Comparison of ENCODE assay signal across 8 cellular contexts in genomic region chr7:105141068-105141467, GRCh38.
DNase-seq lines count a peak whose midpoint lies in the region; ATAC-seq and TF ChIP-seq lines count a peak whose summit lies in the region.

No MANE protein-coding gene starts in this region.

- H3K27ac ChIP-seq in HCT116 (ENCODE audit: low read depth, low read length) (no peak overlapping the region), SU-DHL-6 (ENCODE audit: low read depth, low read length) (no peak overlapping the region), Peyer's patch (no peak overlapping the region), spleen (no peak overlapping the region)

- TF ChIP-seq POLR2A in HCT116 (IDR thresholded peaks at IDR 0.05; ENCODE audit: borderline replicate concordance, extremely low read depth, insufficient read depth, insufficient read length): no peak
- TF ChIP-seq POLR2A in Peyer's patch (IDR thresholded peaks at IDR 0.05): no peak
- no peak for TF ChIP-seq POLR2A in spleen (IDR thresholded peaks at IDR 0.05)

- CTCF ChIA-PET in HCT116 (lab: Charles Lee): interaction anchor here (1.0 kb wide), 1 partner anchor 298 kb away, joined by 3 read pairs; no protein-coding TSS in a partner anchor

- peak; percentile 71 for TF ChIP-seq CTCF in AG10803 (conservative IDR thresholded peaks at IDR 0.05; ENCODE audit: low read length)
- peak; percentile 27 to 45 (median 40); a peak in 3 of 6 replicates for TF ChIP-seq CTCF in HCT116 (IDR thresholded peaks at IDR 0.05 in 2 of 3, conservative IDR thresholded peaks at IDR 0.05 in 1 of 3; ENCODE audit: borderline replicate concordance in 1 of 3, insufficient read depth in 1 of 3, low read depth in 2 of 3, low read length in 2 of 3)
- TF ChIP-seq CTCF in SU-DHL-6 (IDR thresholded peaks at IDR 0.05; ENCODE audit: insufficient read depth, low read length, poor library complexity, severe bottlenecking): peak; percentile 25
- TF ChIP-seq CTCF in Peyer's patch (IDR thresholded peaks at IDR 0.05): peak in 2 of 6 experiments; percentile 14 to 23
- no peak for TF ChIP-seq CTCF in spleen (IDR thresholded peaks at IDR 0.05 in 8 of 11, conservative IDR thresholded peaks at IDR 0.05 in 3 of 11)

- intact Hi-C loops in HCT116 (cut with micrococcal nuclease) (loop anchor here (2.0 kb wide), 1 partner anchor 196 kb away; no protein-coding TSS in a partner anchor), spleen (cut with DNase I; ENCODE audit: low total_unique reads) (no loop called here)

- H3K27me3 ChIP-seq in HCT116 (ENCODE audit: insufficient read depth, low read length) (no peaks in the 10 kb centered on the region), SU-DHL-6 (ENCODE audit: low read length) (no peaks in the 10 kb centered on the region), Peyer's patch (no peaks in the 10 kb centered on the region), spleen (replicated peaks in 1 of 7) (no peaks in the 10 kb centered on the region)

- H3K4me1 ChIP-seq in HCT116 (ENCODE audit: control insufficient read depth in 1 of 2, insufficient read depth in 2 of 2, low read length in 2 of 2): peaks cover 0 to 9% of the 10 kb centered on the region in 2 experiments; a peak in 1 of 4 replicates
- H3K4me1 ChIP-seq in Peyer's patch: no peaks in the 10 kb centered on the region
- H3K4me1 ChIP-seq in spleen: no peaks in the 10 kb centered on the region

- no peaks in the 10 kb centered on the region for H3K9me2 ChIP-seq in HCT116 (ENCODE audit: insufficient read depth)
- H3K9me2 ChIP-seq in SU-DHL-6 (replicated peaks; ENCODE audit: insufficient read depth, low read length): no peaks in the 10 kb centered on the region

- RAD21 ChIA-PET in HCT116 (lab: Charles Lee; ENCODE audit: low non-redundant PET in 1 of 2, low total read pairs in 2 of 2, uncharacterized antibody in 2 of 2, unreplicated experiment in 2 of 2): no interaction called here

- H2AFZ ChIP-seq in HCT116 (ENCODE audit: low read depth, low read length, poor library complexity, severe bottlenecking) (no peak overlapping the region), SU-DHL-6 (ENCODE audit: low read depth, low read length, severe bottlenecking) (no peak overlapping the region)

- ATAC-seq in HCT116: peak; percentile 79

- 0 out of 4 replicates have a peak, but pooled peaks cover 0 to 5% of the 10 kb centered on the region in 2 experiments for H3K36me3 ChIP-seq in HCT116 (ENCODE audit: control insufficient read depth in 1 of 2, insufficient read depth in 2 of 2, low read length in 2 of 2)
- peaks cover 3% of the 10 kb centered on the region; the same call in 1 of the 2 replicates for H3K36me3 ChIP-seq in SU-DHL-6 (ENCODE audit: low read length)
- peaks cover 0 to 36% (median 0%) of the 10 kb centered on the region in 3 donors for H3K36me3 ChIP-seq in Peyer's patch
- H3K36me3 ChIP-seq in spleen: peaks cover 0 to 100% (median 24%) of the 10 kb centered on the region in 6 donors

- H3K9ac ChIP-seq in HCT116 (ENCODE audit: low read length): no peak overlapping the region
- no peak overlapping the region for H3K9ac ChIP-seq in SU-DHL-6 (ENCODE audit: low read length)

- POLR2A ChIA-PET in HCT116 (lab: Charles Lee): no interaction called here

- H3K4me3 ChIP-seq in AG10803 (ENCODE audit: low read length): no peak overlapping the region
- no peak overlapping the region for H3K4me3 ChIP-seq in HCT116 (replicated peaks in 1 of 2; ENCODE audit: low read depth in 1 of 2, low read length in 2 of 2)
- H3K4me3 ChIP-seq in SU-DHL-6 (ENCODE audit: insufficient read depth, low read length, poor library complexity, severe bottlenecking): no peak overlapping the region
- H3K4me3 ChIP-seq in Peyer's patch: no peak overlapping the region
- H3K4me3 ChIP-seq in spleen: no peak overlapping the region

- H3K4me2 ChIP-seq in HCT116 (ENCODE audit: low read length) (no peak overlapping the region), SU-DHL-6 (ENCODE audit: low read depth, low read length, poor library complexity, severe bottlenecking) (no peak overlapping the region)

- H3F3A ChIP-seq in SU-DHL-6 (ENCODE audit: insufficient read depth): no peaks in the 10 kb centered on the region

- H4K20me1 ChIP-seq in HCT116 (ENCODE audit: insufficient read depth) (no peaks in the 10 kb centered on the region), SU-DHL-6 (ENCODE audit: low read depth, low read length) (no peaks in the 10 kb centered on the region)

- DNase-seq in AG10803 (ENCODE audit: low read depth) (peak; percentile 58), HCT116 (ENCODE audit: low read depth, low spot score) (peak; percentile 8), inferior parietal cortex (ENCODE audit: extremely low spot score) (peak; percentile 57), Peyer's patch (no peak), spleen (no peak)
- no peak for DNase-seq in effector CD4-positive, alpha-beta T cell
- no peak for DNase-seq in NK-92 treated with Interleukin-12 subunit alpha and Interleukin-12 subunit beta, amount 100 ng/mL, for 24 hours (lab: John Stamatoyannopoulos, UW)

- no TSS peak for BruUV-seq in HCT116 (replicated peaks; lab: Mats Ljungman, UMichigan)

- peak; percentile 53 for TF ChIP-seq RAD21 in HCT116 (IDR thresholded peaks at IDR 0.05; ENCODE audit: low read depth)

- H3K9me3 ChIP-seq in HCT116 (ENCODE audit: control insufficient read depth in 1 of 2, insufficient read depth in 1 of 2, low read depth in 1 of 2, low read length in 2 of 2) (no peaks in the 10 kb centered on the region), SU-DHL-6 (ENCODE audit: insufficient read depth, low read length) (no peaks in the 10 kb centered on the region), Peyer's patch (no peaks in the 10 kb centered on the region), spleen (no peaks in the 10 kb centered on the region)

- H3K79me2 ChIP-seq in HCT116 (ENCODE audit: insufficient read depth, low read length): no peaks in the 10 kb centered on the region; the same call in 1 of the 2 replicates
- H3K79me2 ChIP-seq in SU-DHL-6 (ENCODE audit: insufficient read depth, low read length): no peaks in the 10 kb centered on the region

- 79 to 92% (median 89%) methylated on average over 6 of the region's 6 CpGs for WGBS in spleen, 5 donors

TF ChIP-seq in HCT116, 20 proteins besides CTCF, POLR2A, EP300 and RAD21 (continues in another document):
- TF ChIP-seq JUND (IDR thresholded peaks at IDR 0.05) (no peak), SP1 (IDR thresholded peaks at IDR 0.05; ENCODE audit: low read depth) (no peak), REST (IDR thresholded peaks at IDR 0.05; ENCODE audit: low read depth) (no peak), POLR2AphosphoS5 (IDR thresholded peaks at IDR 0.05; ENCODE audit: low read depth, low read length) (no peak), YY1 (IDR thresholded peaks at IDR 0.05; ENCODE audit: extremely low read depth, insufficient replicate concordance, low read depth, low read length) (no peak), ZNF274 (IDR thresholded peaks at IDR 0.05; ENCODE audit: low read depth, low read length) (no peak), ELF1 (IDR thresholded peaks at IDR 0.05; ENCODE audit: borderline replicate concordance, low read depth) (no peak), CEBPB (IDR thresholded peaks at IDR 0.05; ENCODE audit: low read depth) (no peak), SRF (IDR thresholded peaks at IDR 0.05; ENCODE audit: low read depth) (no peak), EZH2 (IDR thresholded peaks at IDR 0.05) (no peak), CBX3 (IDR thresholded peaks at IDR 0.05; ENCODE audit: low read depth) (no peak), ZBTB33 (IDR thresholded peaks at IDR 0.05; ENCODE audit: extremely low read depth, insufficient replicate concordance, low read length) (no peak), ZFX (IDR thresholded peaks at IDR 0.05) (no peak)
- TF ChIP-seq, protein P1, sequence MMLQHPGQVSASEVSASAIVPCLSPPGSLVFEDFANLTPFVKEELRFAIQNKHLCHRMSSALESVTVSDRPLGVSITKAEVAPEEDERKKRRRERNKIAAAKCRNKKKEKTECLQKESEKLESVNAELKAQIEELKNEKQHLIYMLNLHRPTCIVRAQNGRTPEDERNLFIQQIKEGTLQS (IDR thresholded peaks at IDR 0.05): no peak

Comparison
In these comparisons a context has a peak if more than half of its experiments do, and no peak if none do; other contexts are left out.
1. DNase-seq: peak in AG10803 (single experiment), HCT116 (single experiment) and inferior parietal cortex (single experiment); none in Peyer's patch (0 of 3), effector CD4-positive, alpha-beta T cell (single experiment), NK-92 treated with Interleukin-12 subunit alpha and Interleukin-12 subunit beta, amount 100 ng/mL, for 24 hours (single experiment) and spleen (single experiment).
2. CTCF ChIP-seq: peak in AG10803 (single experiment), HCT116 (3 of 3) and SU-DHL-6 (single experiment); none in spleen (0 of 11).